17 cellular contexts compared by ENCODE assay signal in the genomic region with DNA sequence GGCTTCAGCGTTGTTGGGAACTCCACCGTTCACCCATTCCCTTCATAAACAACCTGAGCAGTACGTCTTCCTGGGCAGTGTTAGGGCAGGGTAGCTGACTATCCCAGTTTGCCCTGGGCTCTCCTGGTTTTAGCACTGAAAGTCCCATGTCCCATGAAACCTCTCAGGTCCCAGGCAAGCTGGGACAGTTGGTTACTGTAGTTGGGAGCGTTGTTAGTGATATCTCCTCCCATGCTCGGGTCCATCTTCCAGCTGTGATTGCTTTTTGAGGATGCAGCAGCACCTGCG.
DNase-seq lines count a peak whose midpoint lies in the region; ATAC-seq, FAIRE-seq and TF ChIP-seq lines count a peak whose summit lies in the region.
"Had no signal": no experiment of that assay in that cellular context is flagged by ENCODE, and none has a peak within 500 bp of the region (broad histone marks: within the 10 kb centered on the region; RNA-seq: fewer than 3 reads in every experiment).

No MANE protein-coding gene starts in this region.

- H3K27me3 ChIP-seq in K562 (ENCODE audit: control insufficient read depth in 2 of 2, insufficient read depth in 2 of 2, low read length in 2 of 2), result no peaks in the 10 kb centered on the region
- H3K27me3 ChIP-seq in gastrocnemius medialis, result no peaks in the 10 kb centered on the region

- CTCF ChIA-PET in activated CD8-positive, alpha-beta T cell treated with anti-CD3 and anti-CD28 coated beads, Interleukin-2, amount 10 ng/mL, durations not matched to agents 7 days and 5 days (lab: Charles Lee), result interaction anchor here (0.7 to 8.6 kb wide), 6 partner anchors 51 to 173 kb away, joined by 3 to 130 read pairs (median 8); a partner anchor contains a TSS
- CTCF ChIA-PET in activated CD8-positive, alpha-beta T cell treated with anti-CD3 and anti-CD28 coated beads for 36 hours (lab: Charles Lee), result interaction anchor here (1.0 to 1.9 kb wide), 4 partner anchors 143 to 173 kb away, joined by 4 to 6 read pairs (median 5); a partner anchor contains a TSS
- CTCF ChIA-PET in K562 (lab: Yijun Ruan, JAX; ENCODE audit: low intra/inter-chr PET ratio), result no interaction called here

- H3K9me3 Mint-ChIP-seq in activated CD8-positive, alpha-beta T cell treated with anti-CD3 and anti-CD28 coated beads, Interleukin-2, amount 10 ng/mL, durations not matched to agents 7 days and 5 days (ENCODE audit: insufficient read depth), result no peaks in the 10 kb centered on the region
- H3K9me3 Mint-ChIP-seq in activated CD8-positive, alpha-beta T cell treated with anti-CD3 and anti-CD28 coated beads for 36 hours, result no peaks in the 10 kb centered on the region

- H3K4me3 Mint-ChIP-seq in activated CD8-positive, alpha-beta T cell treated with anti-CD3 and anti-CD28 coated beads, Interleukin-2, amount 10 ng/mL, durations not matched to agents 7 days and 5 days, result no peak overlapping the region
- H3K4me3 Mint-ChIP-seq in activated CD8-positive, alpha-beta T cell treated with anti-CD3 and anti-CD28 coated beads for 36 hours, result no peak overlapping the region

- peaks cover 27% of the 10 kb centered on the region for H3K79me2 ChIP-seq in K562 (ENCODE audit: control insufficient read depth, insufficient read depth, low read length)

- in situ Hi-C loops in K562 (cut with MboI) (no loop called here), gastrocnemius medialis (cut with MboI; ENCODE audit: low sequenced_read_pairs in 4 of 4) (loop anchor here in 2 of 4 donors (25.0 kb wide), 2 partner anchors 132 to 168 kb away; no protein-coding TSS in a partner anchor)

- BruUV-seq in K562 (replicated peaks; lab: Mats Ljungman, UMichigan), result TSS peak; percentile 80

- no peak for ATAC-seq in activated CD8-positive, alpha-beta T cell treated with anti-CD3 and anti-CD28 coated beads, Interleukin-2, amount 10 ng/mL, durations not matched to agents 7 days and 5 days
- no peak for ATAC-seq in activated CD8-positive, alpha-beta T cell treated with anti-CD3 and anti-CD28 coated beads for 36 hours
- ATAC-seq in K562 (no peak), gastrocnemius medialis (no peak), GM19395 (IDR thresholded peaks at IDR 0.05; ENCODE audit: unreplicated experiment) (no peak), HG02678 (IDR thresholded peaks at IDR 0.05; ENCODE audit: unreplicated experiment) (no peak)

- H3K4me3 ChIP-seq in K562 (peak overlapping the region; percentile 35), gastrocnemius medialis (no peak overlapping the region)

- H3K9me1 ChIP-seq in K562 (ENCODE audit: control insufficient read depth, insufficient read depth, low read length), result no peaks in the 10 kb centered on the region

- H3K9ac ChIP-seq in K562 (ENCODE audit: insufficient read depth in 1 of 2, low read depth in 2 of 2, low read length in 2 of 2), result peak overlapping the region; percentile 78 to 91

- H3K27me3 Mint-ChIP-seq in activated CD8-positive, alpha-beta T cell treated with anti-CD3 and anti-CD28 coated beads, Interleukin-2, amount 10 ng/mL, durations not matched to agents 7 days and 5 days (ENCODE audit: low read depth), result no peaks in the 10 kb centered on the region
- no peaks in the 10 kb centered on the region for H3K27me3 Mint-ChIP-seq in activated CD8-positive, alpha-beta T cell treated with anti-CD3 and anti-CD28 coated beads for 36 hours

- intact Hi-C loops in activated CD8-positive, alpha-beta T cell treated with anti-CD3 and anti-CD28 coated beads for 36 hours (cut with micrococcal nuclease), result loop anchor here (5.0 to 10.0 kb wide), 4 partner anchors 62 to 290 kb away; a partner anchor contains a TSS
- intact Hi-C loops in K562 (cut with micrococcal nuclease), result loop anchor here (5.0 kb wide), 1 partner anchor 173 kb away; no protein-coding TSS in a partner anchor
- intact Hi-C loops in gastrocnemius medialis (cut with DNase I; ENCODE audit: low total_unique reads), result loop anchor here (1.0 to 2.0 kb wide), 3 partner anchors 62 to 177 kb away; a partner anchor contains a TSS

- peaks cover 83% of the 10 kb centered on the region for H3K4me1 Mint-ChIP-seq in activated CD8-positive, alpha-beta T cell treated with anti-CD3 and anti-CD28 coated beads, Interleukin-2, amount 10 ng/mL, durations not matched to agents 7 days and 5 days (ENCODE audit: low read depth)
- H3K4me1 Mint-ChIP-seq in activated CD8-positive, alpha-beta T cell treated with anti-CD3 and anti-CD28 coated beads for 36 hours (ENCODE audit: low read depth), result peaks cover 74% of the 10 kb centered on the region

- WGBS in K562 (ENCODE audit: insufficient coverage, low coverage, missing lambda C conversion rate), result 11% methylated on average over 6 of the region's 6 CpGs

- TF ChIP-seq POLR2A in K562 (conservative IDR thresholded peaks at IDR 0.05) (no peak), gastrocnemius medialis (IDR thresholded peaks at IDR 0.05) (no peak)

- POLR2A ChIA-PET in activated CD8-positive, alpha-beta T cell treated with anti-CD3 and anti-CD28 coated beads, Interleukin-2, amount 10 ng/mL, durations not matched to agents 7 days and 5 days (lab: Charles Lee), result interaction anchor here (0.6 to 1.2 kb wide), 2 partner anchors 12 to 291 kb away, joined by 3 to 7 read pairs; no protein-coding TSS in a partner anchor
- POLR2A ChIA-PET in activated CD8-positive, alpha-beta T cell treated with anti-CD3 and anti-CD28 coated beads for 36 hours (lab: Charles Lee), result interaction anchor here (1.3 to 1.7 kb wide), 2 partner anchors 10 to 201 kb away, joined by 3 to 4 read pairs; a partner anchor contains a TSS
- POLR2A ChIA-PET in K562 (lab: Yijun Ruan, JAX), result interaction anchor here (0.5 to 2.6 kb wide), 6 partner anchors 10 to 841 kb away, joined by 3 to 17 read pairs (median 5); no protein-coding TSS in a partner anchor

- no peaks in the 10 kb centered on the region for H3K36me3 Mint-ChIP-seq in activated CD8-positive, alpha-beta T cell treated with anti-CD3 and anti-CD28 coated beads, Interleukin-2, amount 10 ng/mL, durations not matched to agents 7 days and 5 days (ENCODE audit: low read depth)
- H3K36me3 Mint-ChIP-seq in activated CD8-positive, alpha-beta T cell treated with anti-CD3 and anti-CD28 coated beads for 36 hours (ENCODE audit: low read depth), result no peaks in the 10 kb centered on the region

- H3K27ac ChIP-seq in K562 (ENCODE audit: extremely low read depth, low read depth, low read length) (peak overlapping the region; percentile 94), gastrocnemius medialis (peak overlapping the region; percentile 83 to 93 (median 88))
- H3K27ac ChIP-seq: RWPE1 had no signal

- peak overlapping the region; percentile 93 for H3K4me2 ChIP-seq in K562 (ENCODE audit: insufficient read depth, low read length)

- H3K9me3 ChIP-seq in K562 (replicated peaks; ENCODE audit: control insufficient read depth, insufficient read depth, low read depth, low read length) (no peaks in the 10 kb centered on the region), gastrocnemius medialis (no peaks in the 10 kb centered on the region)

- peak overlapping the region; percentile 10 for H3K27ac Mint-ChIP-seq in activated CD8-positive, alpha-beta T cell treated with anti-CD3 and anti-CD28 coated beads, Interleukin-2, amount 10 ng/mL, durations not matched to agents 7 days and 5 days
- H3K27ac Mint-ChIP-seq in activated CD8-positive, alpha-beta T cell treated with anti-CD3 and anti-CD28 coated beads for 36 hours, result no peak overlapping the region

- no peak for TF ChIP-seq RAD21 in K562 (CRISPR knock-in tag; conservative IDR thresholded peaks at IDR 0.05 in 1 of 2, IDR thresholded peaks at IDR 0.05 in 1 of 2)

- FAIRE-seq in K562 (lab: Jason Lieb, UNC), result peak; percentile 26

- H3K4me1 ChIP-seq in K562 (replicated peaks in 1 of 2; ENCODE audit: control insufficient read depth in 2 of 2, insufficient read depth in 2 of 2, low read length in 2 of 2), result peaks cover 73 to 80% of the 10 kb centered on the region in 2 experiments
- H3K4me1 ChIP-seq in gastrocnemius medialis, result peaks cover 60 to 64% of the 10 kb centered on the region in 2 donors

- H2AFZ ChIP-seq in K562 (ENCODE audit: low read depth, low read length), result peak overlapping the region; percentile 52; the same call in 1 of the 2 replicates

- no peak for TF ChIP-seq EP300 in K562 (IDR thresholded peaks at IDR 0.05; ENCODE audit: low read length)

- no peak for TF ChIP-seq CTCF in activated CD8-positive, alpha-beta T cell treated with anti-CD3 and anti-CD28 coated beads for 36 hours (IDR thresholded peaks at IDR 0.05)
- TF ChIP-seq CTCF in K562 (IDR thresholded peaks at IDR 0.05 in 2 of 3, conservative IDR thresholded peaks at IDR 0.05 in 1 of 3; ENCODE audit: insufficient read depth in 2 of 3, low read depth in 1 of 3, low read length in 3 of 3) (no peak), gastrocnemius medialis (IDR thresholded peaks at IDR 0.05 in 4 of 5, conservative IDR thresholded peaks at IDR 0.05 in 1 of 5) (no peak)

- H3K36me3 ChIP-seq in K562 (ENCODE audit: control insufficient read depth, insufficient read depth, low read length) (no peaks in the 10 kb centered on the region), gastrocnemius medialis (no peaks in the 10 kb centered on the region)

- no peak for DNase-seq in activated CD8-positive, alpha-beta T cell treated with anti-CD3 and anti-CD28 coated beads, Interleukin-2, amount 10 ng/mL, durations not matched to agents 7 days and 5 days
- no peak for DNase-seq in activated CD8-positive, alpha-beta T cell treated with anti-CD3 and anti-CD28 coated beads for 36 hours
- no peak for DNase-seq in K562 (ENCODE audit: extremely low read depth in 1 of 4, low spot score in 3 of 4)
- no peak for DNase-seq in gastrocnemius medialis
- DNase-seq in activated CD4-positive, alpha-beta T cell treated with anti-CD3 and anti-CD28 coated beads, Interleukin-2, amount 50 U/mL, for 1 hour, result no peak
- no peak for DNase-seq in GDM1 (lab: John Stamatoyannopoulos, UW)
- DNase-seq: COR-L47, H7, KBM-7, NCI-H1436, NCI-H2029, NCI-H2171 treated with DMSO at 0.1 percent for 48 hours, NCI-H446 treated with DMSO at 0.1 percent for 48 hours, NCI-H748 treated with DMSO at 0.1 percent for 48 hours had no signal

- no peaks in the 10 kb centered on the region; the same call in 1 of the 2 replicates for H4K20me1 ChIP-seq in K562 (replicated peaks; ENCODE audit: control insufficient read depth, insufficient read depth, low read length)

TF ChIP-seq in K562, 482 proteins besides CTCF, POLR2A, EP300 and RAD21 (continues in another document):
- 0 out of 2 replicates have a peak, but pooled peaks have one; percentile 1 for TF ChIP-seq CXXC5 (CRISPR knock-in tag; IDR thresholded peaks at IDR 0.05)
- TF ChIP-seq ZNF830 (CRISPR knock-in tag; IDR thresholded peaks at IDR 0.05), result 0 out of 2 replicates have a peak, but pooled peaks have one; percentile 65
- TF ChIP-seq FIP1L1 (IDR thresholded peaks at IDR 0.05; ENCODE audit: low read depth, low read length, poor library complexity, severe bottlenecking), result no peak
- no peak for TF ChIP-seq XRCC4 (IDR thresholded peaks at IDR 0.05; ENCODE audit: extremely low read depth, insufficient read depth, insufficient read length)
- TF ChIP-seq CHD1 (IDR thresholded peaks at IDR 0.05; ENCODE audit: low read length), result peak; percentile 9
- peak; percentile 58; the same call in 1 of the 2 replicates for TF ChIP-seq CTBP1 (IDR thresholded peaks at IDR 0.05; ENCODE audit: borderline replicate concordance)
